25 cellular contexts compared by ENCODE assay signal in the genomic region with DNA sequence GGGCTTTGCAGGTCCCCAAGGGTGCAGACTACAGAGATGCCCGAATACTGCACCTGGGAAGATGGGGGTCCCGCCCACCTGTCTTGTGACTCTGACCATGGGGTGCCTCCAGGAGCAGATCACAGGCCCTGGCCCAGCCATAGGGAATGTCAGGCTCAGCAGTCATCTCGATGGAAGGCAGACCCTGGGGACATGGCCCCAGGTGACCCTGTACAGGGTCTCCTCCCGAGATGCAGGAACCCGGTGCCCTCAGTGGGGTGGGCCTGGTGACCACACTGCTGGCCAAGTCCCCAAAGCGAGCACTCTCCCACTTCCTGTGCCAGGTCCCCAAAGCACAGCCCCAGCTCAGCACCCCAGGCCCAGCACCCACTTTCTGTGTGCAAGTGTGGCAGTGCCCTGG.
A peak's percentile ranks its signal among the peaks of the same experiment; 100 is the strongest.
DNase-seq lines count a peak whose midpoint lies in the region; ATAC-seq, FAIRE-seq and TF ChIP-seq lines count a peak whose summit lies in the region.
"Had no signal": no experiment of that assay in that cellular context is flagged by ENCODE, and none has a peak within 500 bp of the region (broad histone marks: within the 10 kb centered on the region; RNA-seq: fewer than 3 reads in every experiment).

No MANE protein-coding gene starts in this region.

- H3K4me3 Mint-ChIP-seq in stimulated activated effector memory CD8-positive, alpha-beta T cell treated with anti-CD3 and anti-CD28 coated beads, Interleukin-12 subunit alpha, Interleukin-12 subunit beta, amount 100 ng/mL, for 72 hours: no peak overlapping the region
- H3K4me3 Mint-ChIP-seq: B cell; CD4-positive, CD25-positive, alpha-beta regulatory T cell; CD8-positive, alpha-beta T cell; GM23338; HFFc6 had no signal

- peaks cover 3% of the 10 kb centered on the region for H3K9me3 Mint-ChIP-seq in stimulated activated effector memory CD8-positive, alpha-beta T cell treated with anti-CD3 and anti-CD28 coated beads, Interleukin-12 subunit alpha, Interleukin-12 subunit beta, amount 100 ng/mL, for 72 hours
- H3K9me3 Mint-ChIP-seq: CD8-positive, alpha-beta T cell; GM23338 had no signal

- H3K36me3 Mint-ChIP-seq in stimulated activated effector memory CD8-positive, alpha-beta T cell treated with anti-CD3 and anti-CD28 coated beads, Interleukin-12 subunit alpha, Interleukin-12 subunit beta, amount 100 ng/mL, for 72 hours: no peaks in the 10 kb centered on the region
- H3K36me3 Mint-ChIP-seq: CD4-positive, CD25-positive, alpha-beta regulatory T cell; CD8-positive, alpha-beta T cell had no signal

- H3K27ac ChIP-seq in right cardiac atrium (ENCODE audit: low read length) (no peak overlapping the region), lower lobe of right lung (no peak overlapping the region), upper lobe of right lung (no peak overlapping the region)
- H3K27ac ChIP-seq: 22Rv1, BLaER1, C4-2B had no signal

- WGBS in right cardiac atrium: 89% methylated on average over 6 of the region's 6 CpGs

- TF ChIP-seq CTCF in lower lobe of right lung (IDR thresholded peaks at IDR 0.05): no peak
- TF ChIP-seq CTCF in upper lobe of right lung (IDR thresholded peaks at IDR 0.05): no peak

- no peaks in the 10 kb centered on the region for H3K4me1 Mint-ChIP-seq in stimulated activated effector memory CD8-positive, alpha-beta T cell treated with anti-CD3 and anti-CD28 coated beads, Interleukin-12 subunit alpha, Interleukin-12 subunit beta, amount 100 ng/mL, for 72 hours
- H3K4me1 Mint-ChIP-seq: B cell; CD4-positive, CD25-positive, alpha-beta regulatory T cell; GM23338 had no signal

- no peak for FAIRE-seq in urothelium cell line (lab: Jason Lieb, UNC)
- FAIRE-seq: A204.1, D721Med, GM12878 had no signal

- DNase-seq in right cardiac atrium (peak in 2 of 3 donors; percentile 16 to 25), left cardiac atrium (no peak), lower lobe of right lung (no peak), upper lobe of right lung (no peak), urothelium cell line (ENCODE audit: low spot score) (no peak), mucosa of gallbladder (ENCODE audit: low spot score) (no peak)
- DNase-seq in stimulated activated effector memory CD8-positive, alpha-beta T cell treated with anti-CD3 and anti-CD28 coated beads, Interleukin-12 subunit alpha, Interleukin-12 subunit beta, amount 100 ng/mL, for 72 hours (ENCODE audit: low spot score in 2 of 2): no peak
- DNase-seq: Caco-2; CD4-positive, CD25-positive, alpha-beta regulatory T cell; CD8-positive, alpha-beta T cell; DMS 273 treated with DMSO at 0.1 percent for 48 hours; DMS79; EL; GDM1; HFFc6 had no signal

- ATAC-seq in right cardiac atrium (peak in 1 of 2 donors; percentile 14), left cardiac atrium (no peak), lower lobe of right lung (peak; percentile 11 to 35), upper lobe of right lung (peak; percentile 38), HG03025 (IDR thresholded peaks at IDR 0.05; ENCODE audit: low FRiP score, unreplicated experiment) (no peak)
- peak; percentile 32 for ATAC-seq in stimulated activated effector memory CD8-positive, alpha-beta T cell treated with anti-CD3 and anti-CD28 coated beads, Interleukin-12 subunit alpha, Interleukin-12 subunit beta, amount 100 ng/mL, for 72 hours
- ATAC-seq: CD8-positive, alpha-beta T cell; GM12878; GM23338 had no signal

- no peaks in the 10 kb centered on the region for H3K36me3 ChIP-seq in lower lobe of right lung
- no peaks in the 10 kb centered on the region for H3K36me3 ChIP-seq in upper lobe of right lung
- H3K36me3 ChIP-seq: BLaER1, HAP-1 had no signal

- H3K9me3 ChIP-seq in right cardiac atrium (ENCODE audit: control insufficient read depth, low read length) (no peaks in the 10 kb centered on the region), lower lobe of right lung (no peaks in the 10 kb centered on the region), upper lobe of right lung (no peaks in the 10 kb centered on the region)
- H3K9me3 ChIP-seq: Caco-2, HAP-1 had no signal

- H3K4me3 ChIP-seq in right cardiac atrium (ENCODE audit: low read length): no peak overlapping the region
- H3K4me3 ChIP-seq in lower lobe of right lung: no peak overlapping the region
- no peak overlapping the region for H3K4me3 ChIP-seq in upper lobe of right lung
- H3K4me3 ChIP-seq: BLaER1, GM12878, GM23338, HAP-1 had no signal

- no peaks in the 10 kb centered on the region for H3K4me1 ChIP-seq in right cardiac atrium (ENCODE audit: control insufficient read depth, insufficient read depth, low read length)
- no peaks in the 10 kb centered on the region for H3K4me1 ChIP-seq in lower lobe of right lung
- no peaks in the 10 kb centered on the region for H3K4me1 ChIP-seq in upper lobe of right lung
- H3K4me1 ChIP-seq: BLaER1, Caco-2, HAP-1 had no signal

- no peaks in the 10 kb centered on the region for H3K27me3 ChIP-seq in right cardiac atrium (ENCODE audit: control insufficient read depth, insufficient read depth)
- no peaks in the 10 kb centered on the region for H3K27me3 ChIP-seq in lower lobe of right lung (ENCODE audit: low read depth)
- H3K27me3 ChIP-seq in upper lobe of right lung: no peaks in the 10 kb centered on the region
- H3K27me3 ChIP-seq: BLaER1 had no signal

- intact Hi-C loops in right cardiac atrium (cut with DNase I): no loop called here
- intact Hi-C loops in left cardiac atrium (cut with DNase I): no loop called here
- intact Hi-C loops in lower lobe of right lung (cut with DNase I): no loop called here
- intact Hi-C loops in upper lobe of right lung (cut with DNase I): no loop called here

- H3K27ac Mint-ChIP-seq in stimulated activated effector memory CD8-positive, alpha-beta T cell treated with anti-CD3 and anti-CD28 coated beads, Interleukin-12 subunit alpha, Interleukin-12 subunit beta, amount 100 ng/mL, for 72 hours: no peak overlapping the region
- H3K27ac Mint-ChIP-seq: B cell; CD8-positive, alpha-beta T cell; GM23338; HFFc6 had no signal

Comparison
In these comparisons a context has a peak if more than half of its experiments do, and no peak if none do; other contexts are left out.
1. DNase-seq: peak in right cardiac atrium (2 of 3); none in left cardiac atrium (single experiment), lower lobe of right lung (single experiment), stimulated activated effector memory CD8-positive, alpha-beta T cell treated with anti-CD3 and anti-CD28 coated beads, Interleukin-12 subunit alpha, Interleukin-12 subunit beta, amount 100 ng/mL, for 72 hours (0 of 2), upper lobe of right lung (single experiment), urothelium cell line (single experiment) and mucosa of gallbladder (single experiment).
2. ATAC-seq: peak in lower lobe of right lung (2 of 2), stimulated activated effector memory CD8-positive, alpha-beta T cell treated with anti-CD3 and anti-CD28 coated beads, Interleukin-12 subunit alpha, Interleukin-12 subunit beta, amount 100 ng/mL, for 72 hours (single experiment) and upper lobe of right lung (single experiment); none in left cardiac atrium (0 of 2) and HG03025 (single experiment).